16 cellular contexts compared by ENCODE assay signal in genomic region chr6:90758741-90759140, GRCh38.
"Had no signal": no experiment of that assay in that cellular context is flagged by ENCODE, and none has a peak within 500 bp of the region (broad histone marks: within the 10 kb centered on the region; RNA-seq: fewer than 3 reads in every experiment).

No MANE protein-coding gene starts in this region.

- H3K27ac Mint-ChIP-seq: naive thymus-derived CD4-positive, alpha-beta T cell; stimulated activated memory B cell treated with anti-CD40 and anti-IgM and Interleukin-4, amounts not matched to agents 10 μg/mL and 1 μg/mL and 100 μg/mL, for 72 hours; stimulated activated naive CD8-positive, alpha-beta T cell treated with anti-CD3 and anti-CD28 coated beads, Interleukin-15, Interleukin-2, amounts not matched to agents 100 ng/mL and 50 ng/mL, for 24 hours had no signal

- H3K36me3 ChIP-seq: colonic mucosa, heart right ventricle, neutrophil, spleen, tibial artery, upper lobe of left lung, uterus had no signal

- H3K4me1 ChIP-seq: colonic mucosa, heart right ventricle, spleen, tibial artery, upper lobe of left lung, uterus had no signal

- DNase-seq: colonic mucosa; dermis blood vessel endothelial cell; heart right ventricle; kidney glomerular epithelial cell; naive thymus-derived CD4-positive, alpha-beta T cell; spleen; stimulated activated CD4-positive, alpha-beta T cell treated with anti-CD3 and anti-CD28 coated beads, Interleukin-15, amount 100 ng/mL, for 24 hours; stimulated activated CD4-positive, alpha-beta T cell treated with anti-CD3 and anti-CD28 coated beads, Interleukin-1b, Interleukin-23, amount 100 ng/mL, for 48 hours; stimulated activated CD4-positive, alpha-beta T cell treated with anti-CD3 and anti-CD28 coated beads, Interleukin-4, amount 100 ng/mL, for 24 hours; tibial artery; upper lobe of left lung; uterus had no signal

- H3K4me1 Mint-ChIP-seq: naive thymus-derived CD4-positive, alpha-beta T cell; stimulated activated memory B cell treated with anti-CD40 and anti-IgM and Interleukin-4, amounts not matched to agents 10 μg/mL and 1 μg/mL and 100 μg/mL, for 72 hours had no signal

- H3K27ac ChIP-seq: colonic mucosa, heart right ventricle, neutrophil, spleen, tibial artery, upper lobe of left lung, uterus had no signal

- H3K36me3 Mint-ChIP-seq: naive thymus-derived CD4-positive, alpha-beta T cell; stimulated activated memory B cell treated with anti-CD40 and anti-IgM and Interleukin-4, amounts not matched to agents 10 μg/mL and 1 μg/mL and 100 μg/mL, for 72 hours had no signal

- H3K9me3 Mint-ChIP-seq: stimulated activated memory B cell treated with anti-CD40 and anti-IgM and Interleukin-4, amounts not matched to agents 10 μg/mL and 1 μg/mL and 100 μg/mL, for 72 hours; stimulated activated naive CD8-positive, alpha-beta T cell treated with anti-CD3 and anti-CD28 coated beads, Interleukin-15, Interleukin-2, amounts not matched to agents 100 ng/mL and 50 ng/mL, for 24 hours had no signal

- H3K27me3 ChIP-seq: colonic mucosa, neutrophil, spleen, tibial artery, upper lobe of left lung, uterus had no signal

- H3K9me3 ChIP-seq: colonic mucosa, heart right ventricle, neutrophil, spleen, tibial artery, upper lobe of left lung, uterus had no signal

- H3K4me3 ChIP-seq: colonic mucosa, heart right ventricle, spleen, tibial artery, upper lobe of left lung, uterus had no signal

- H3K4me3 Mint-ChIP-seq: naive thymus-derived CD4-positive, alpha-beta T cell; stimulated activated memory B cell treated with anti-CD40 and anti-IgM and Interleukin-4, amounts not matched to agents 10 μg/mL and 1 μg/mL and 100 μg/mL, for 72 hours; stimulated activated naive CD8-positive, alpha-beta T cell treated with anti-CD3 and anti-CD28 coated beads, Interleukin-15, Interleukin-2, amounts not matched to agents 100 ng/mL and 50 ng/mL, for 24 hours had no signal

- ATAC-seq: heart right ventricle; naive thymus-derived CD4-positive, alpha-beta T cell; sciatic nerve; stimulated activated memory B cell treated with anti-CD40 and anti-IgM and Interleukin-4, amounts not matched to agents 10 μg/mL and 1 μg/mL and 100 μg/mL, for 72 hours had no signal
